9 cellular contexts compared by ENCODE assay signal in genomic region chr2:188975497-188976102, GRCh38. TPM values are rescaled to one million over a fixed set of nuclear protein-coding genes. Genes with fewer than 3 reads are reported as not detected.
DNase-seq lines count a peak whose midpoint lies in the region; ATAC-seq and TF ChIP-seq lines count a peak whose summit lies in the region.
"Had no signal": no experiment of that assay in that cellular context is flagged by ENCODE, and none has a peak within 500 bp of the region (broad histone marks: within the 10 kb centered on the region; RNA-seq: fewer than 3 reads in every experiment).

No MANE protein-coding gene starts in this region.

- ATAC-seq in body of pancreas (peak; percentile 68), GM19324 (IDR thresholded peaks at IDR 0.05; ENCODE audit: low FRiP score, unreplicated experiment) (no peak), GM18861 (IDR thresholded peaks at IDR 0.05; ENCODE audit: unreplicated experiment) (no peak)

- H3K4me2 ChIP-seq in GM23248 (ENCODE audit: unreplicated experiment) (peak overlapping the region; percentile 97), smooth muscle cell (peak overlapping the region; percentile 92)

- in situ Hi-C loops in GM23248 (cut with MboI), result loop anchor here (5.0 kb wide), 1 partner anchor 448 kb away; no protein-coding TSS in a partner anchor

- peak overlapping the region; percentile 90 for H3K9ac ChIP-seq in GM23248
- H3K9ac ChIP-seq in smooth muscle cell (ENCODE audit: low read depth), result peak overlapping the region; percentile 93

- 0% methylated on average over 1 of the region's 1 CpG for WGBS in GM23248 (ENCODE audit: low coverage in 1 of 2, low lambda C conversion rate in 2 of 2, missing lambda C conversion rate in 2 of 2), 2 experiments
- 50 to 67% methylated on average over 1 of the region's 1 CpG for WGBS in body of pancreas, 2 donors
- 0% methylated on average over 1 of the region's 1 CpG for WGBS in smooth muscle cell (ENCODE audit: low lambda C conversion rate)

- H4K20me1 ChIP-seq in GM23248 (ENCODE audit: insufficient read depth) (no peaks in the 10 kb centered on the region), smooth muscle cell (ENCODE audit: low read depth) (peaks cover 34% of the 10 kb centered on the region)

- peaks cover 57% of the 10 kb centered on the region for H3K4me1 ChIP-seq in GM23248 (ENCODE audit: insufficient read depth)
- H3K4me1 ChIP-seq in body of pancreas, result peaks cover 6% of the 10 kb centered on the region
- peaks cover 11% of the 10 kb centered on the region for H3K4me1 ChIP-seq in smooth muscle cell (ENCODE audit: low read depth)

- intact Hi-C loops in body of pancreas (cut with DNase I), result no loop called here

- H2AFZ ChIP-seq in GM23248 (peak overlapping the region; percentile 38), smooth muscle cell (ENCODE audit: low read depth) (no peak overlapping the region)

- H3K27me3 ChIP-seq in GM23248 (replicated peaks; ENCODE audit: insufficient read depth) (no peaks in the 10 kb centered on the region), body of pancreas (no peaks in the 10 kb centered on the region), smooth muscle cell (ENCODE audit: low read depth) (no peaks in the 10 kb centered on the region)

- H3F3A ChIP-seq in GM23248 (ENCODE audit: insufficient read depth) (peaks cover 68% of the 10 kb centered on the region), smooth muscle cell (ENCODE audit: low read depth) (peaks cover 74% of the 10 kb centered on the region)

- DNase-seq in GM23248, result peak; percentile 92
- peak in 1 of 4 donors; percentile 33 for DNase-seq in body of pancreas
- peak; percentile 77 for DNase-seq in left kidney (ENCODE audit: low read depth, low spot score)
- no peak for DNase-seq in smooth muscle cell (lab: John Stamatoyannopoulos, UW; ENCODE audit: unreplicated experiment)
- no peak for DNase-seq in midbrain (lab: John Stamatoyannopoulos, UW)
- DNase-seq in activated T-cell treated with anti-CD3 and anti-CD28 coated beads, Interleukin-2, amount 50 U/mL, for 48 hours, result no peak
- DNase-seq: NCI-H1105 treated with DMSO at 0.1 percent for 48 hours had no signal

- peak in 2 of 3 donors; percentile 40 to 56 for TF ChIP-seq POLR2A in body of pancreas (IDR thresholded peaks at IDR 0.05)

- H3K9me3 ChIP-seq in GM23248 (ENCODE audit: low read depth) (no peaks in the 10 kb centered on the region), body of pancreas (no peaks in the 10 kb centered on the region), smooth muscle cell (replicated peaks; ENCODE audit: low read depth) (no peaks in the 10 kb centered on the region)

- H3K9me2 ChIP-seq in GM23248 (ENCODE audit: insufficient read depth), result no peaks in the 10 kb centered on the region

- TF ChIP-seq CTCF in body of pancreas (IDR thresholded peaks at IDR 0.05), result no peak
- no peak for TF ChIP-seq CTCF in smooth muscle cell (IDR thresholded peaks at IDR 0.05; ENCODE audit: borderline replicate concordance, insufficient read depth, poor library complexity, severe bottlenecking)

- H3K36me3 ChIP-seq in GM23248 (ENCODE audit: low read depth), result no peaks in the 10 kb centered on the region
- H3K36me3 ChIP-seq in body of pancreas (replicated peaks in 1 of 2; ENCODE audit: insufficient read depth in 1 of 2, low read depth in 2 of 2), result no peaks in the 10 kb centered on the region
- no peaks in the 10 kb centered on the region for H3K36me3 ChIP-seq in smooth muscle cell (ENCODE audit: low read depth)

- H3K27ac ChIP-seq in GM23248 (peak overlapping the region; percentile 89), body of pancreas (peak overlapping the region in 2 of 4 donors; percentile 2 to 7), smooth muscle cell (ENCODE audit: low read depth) (peak overlapping the region; percentile 98)

- peak overlapping the region; percentile 85 for H3K4me3 ChIP-seq in GM23248
- H3K4me3 ChIP-seq in body of pancreas, result no peak overlapping the region
- H3K4me3 ChIP-seq in smooth muscle cell, result peak overlapping the region; percentile 91

- H3K79me2 ChIP-seq in GM23248 (ENCODE audit: insufficient read depth), result peaks cover 67% of the 10 kb centered on the region
- H3K79me2 ChIP-seq in smooth muscle cell (ENCODE audit: low read depth), result peaks cover 98% of the 10 kb centered on the region

RNA-seq across cellular contexts. Expression of gene COL3A1, which starts 1.4 kb away (rescaled TPM):
- total RNA-seq in GM23248 (2014; rRNA removed; shearing (Covaris generic)), result 2,141 and 2,153 TPM in 2 replicates
- polyA plus RNA-seq in GM23248 (2016; fragmentation: Nextera tagmentation; extraction: Ambion mirVana) (977 and 987 TPM in 2 replicates), smooth muscle cell (9,077 and 11,807 TPM in 2 replicates)
- total RNA-seq in body of pancreas (10 to 100 TPM; 54.7 to 77.5 TPM), smooth muscle cell (10,359 and 12,824 TPM in 2 replicates)

Comparison
In these comparisons a context has a peak if more than half of its experiments do, and no peak if none do; other contexts are left out.
1. DNase-seq: peak in GM23248 (single experiment) and left kidney (single experiment); none in smooth muscle cell (single experiment), midbrain (single experiment) and activated T-cell treated with anti-CD3 and anti-CD28 coated beads, Interleukin-2, amount 50 U/mL, for 48 hours (0 of 2).
2. H3K4me3 ChIP-seq: peak in GM23248 (single experiment) and smooth muscle cell (single experiment); none in body of pancreas (0 of 2).
3. RNA of gene COL3A1, which starts 1.4 kb away (total RNA-seq): 10,359 to 12,824 TPM in smooth muscle cell and 2,141 to 2,153 TPM in GM23248; 54.7 to 77.5 TPM in body of pancreas; every median in the first group is over 10 times any median in the second.